In the genomic region with DNA sequence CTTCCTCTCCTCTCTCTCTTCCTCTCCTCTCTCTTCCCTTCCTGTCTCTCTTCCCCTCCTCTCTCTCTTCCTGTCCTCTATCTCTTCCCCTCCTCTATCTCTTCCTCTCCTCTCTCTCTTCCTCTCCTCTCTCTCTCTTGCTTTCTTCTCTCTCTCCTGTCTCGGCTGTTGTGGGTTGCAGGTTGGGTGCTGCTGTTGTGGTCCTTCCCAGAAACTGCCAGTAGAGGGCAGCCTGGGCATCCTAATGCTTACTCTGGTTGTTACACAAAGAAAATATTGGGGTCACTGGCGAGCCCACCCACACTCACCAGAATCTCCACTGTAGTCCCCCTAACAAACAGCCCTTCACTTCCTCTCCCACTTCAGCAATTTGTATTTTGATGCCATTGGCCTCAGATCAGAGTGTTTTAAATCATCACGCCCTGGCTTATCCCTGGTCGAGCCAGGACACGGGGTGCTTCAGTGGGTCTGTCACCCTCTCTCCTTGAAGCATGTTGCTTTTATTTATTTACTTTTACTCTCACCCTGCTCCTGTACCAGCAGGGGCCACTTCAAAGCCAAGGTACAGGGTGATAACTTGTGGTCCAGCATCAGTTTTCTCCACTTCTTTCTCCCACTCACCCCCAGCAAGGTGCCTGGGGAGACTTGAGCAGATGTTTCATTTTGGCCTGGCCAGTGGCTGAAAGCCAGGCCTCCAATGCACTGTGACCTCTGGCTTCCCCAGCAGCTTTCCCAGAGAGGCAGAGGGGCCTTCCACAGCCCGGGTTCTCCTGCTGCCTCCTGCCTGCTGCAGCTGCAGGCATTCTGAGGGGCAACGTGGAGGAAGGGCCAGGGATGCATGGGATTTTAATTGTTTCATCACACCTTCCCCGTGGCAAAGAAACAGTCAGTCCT, we compare ENCODE assay signal across 8 cellular contexts. TPM values are rescaled to one million over a fixed set of nuclear protein-coding genes. Genes with fewer than 3 reads are reported as not detected.
DNase-seq lines count a peak whose midpoint lies in the region; ATAC-seq, FAIRE-seq and TF ChIP-seq lines count a peak whose summit lies in the region.

No MANE protein-coding gene starts in this region.

- BruUV-seq in Calu3 (replicated peaks; lab: Mats Ljungman, UMichigan) = TSS peak; percentile 87
- BruUV-seq in K562 (replicated peaks; lab: Mats Ljungman, UMichigan) = TSS peak; percentile 87

- H3K9ac ChIP-seq in K562 (ENCODE audit: insufficient read depth in 1 of 2, low read depth in 2 of 2, low read length in 2 of 2) = no peak overlapping the region

- no peaks in the 10 kb centered on the region for H4K20me1 ChIP-seq in K562 (replicated peaks; ENCODE audit: control insufficient read depth, insufficient read depth, low read length)

- H3K27me3 Mint-ChIP-seq in Calu3 (ENCODE audit: unreplicated experiment) (no peaks in the 10 kb centered on the region), T-helper 17 cell (no peaks in the 10 kb centered on the region)

- H3K27ac Mint-ChIP-seq in Calu3 (ENCODE audit: unreplicated experiment) = no peak overlapping the region
- H3K27ac Mint-ChIP-seq in T-helper 17 cell = peak overlapping the region; percentile 90

- peak; percentile 87 for TF ChIP-seq CTCF in Calu3 (IDR thresholded peaks at IDR 0.05; ENCODE audit: unreplicated experiment)
- peak; percentile 83 to 93 (median 90) for TF ChIP-seq CTCF in K562 (IDR thresholded peaks at IDR 0.05 in 2 of 3, conservative IDR thresholded peaks at IDR 0.05 in 1 of 3; ENCODE audit: insufficient read depth in 2 of 3, low read depth in 1 of 3, low read length in 3 of 3)

- FAIRE-seq in K562 (lab: Jason Lieb, UNC) = peak; percentile 82

- no peak overlapping the region for H3K4me3 ChIP-seq in K562

- POLR2A ChIA-PET in K562 (lab: Yijun Ruan, JAX) = no interaction called here

- peaks cover under 1% of the 10 kb centered on the region; the same call in 1 of the 3 replicates for H3K79me2 ChIP-seq in K562 (ENCODE audit: control insufficient read depth, insufficient read depth, low read length)

- H3K27me3 ChIP-seq in K562 (ENCODE audit: control insufficient read depth in 2 of 2, insufficient read depth in 2 of 2, low read length in 2 of 2) = no peaks in the 10 kb centered on the region

- H3K4me1 ChIP-seq in K562 (replicated peaks in 1 of 2; ENCODE audit: control insufficient read depth in 2 of 2, insufficient read depth in 2 of 2, low read length in 2 of 2) = peaks cover 12 to 22% of the 10 kb centered on the region in 2 experiments; a peak in 4 of 5 replicates

- H3K4me3 Mint-ChIP-seq in Calu3 (ENCODE audit: low read depth, unreplicated experiment) = no peak overlapping the region
- peak overlapping the region; percentile 76 for H3K4me3 Mint-ChIP-seq in T-helper 17 cell

- H3K9me3 ChIP-seq in T-helper 17 cell (ENCODE audit: control insufficient read depth, low read length, poor library complexity, severe bottlenecking) = no peaks in the 10 kb centered on the region
- no peaks in the 10 kb centered on the region for H3K9me3 ChIP-seq in K562 (replicated peaks; ENCODE audit: control insufficient read depth, insufficient read depth, low read depth, low read length)

- H3K36me3 ChIP-seq in K562 (ENCODE audit: control insufficient read depth, insufficient read depth, low read length) = peaks cover 16% of the 10 kb centered on the region; the same call in 1 of the 3 replicates

- H3K36me3 Mint-ChIP-seq in Calu3 (ENCODE audit: insufficient read depth, unreplicated experiment) (peaks cover 25% of the 10 kb centered on the region), T-helper 17 cell (ENCODE audit: low read depth) (peaks cover 2% of the 10 kb centered on the region)

- H3K4me2 ChIP-seq in K562 (ENCODE audit: insufficient read depth, low read length) = no peak overlapping the region

- no peak for TF ChIP-seq POLR2A in K562 (conservative IDR thresholded peaks at IDR 0.05)

- H2AFZ ChIP-seq in K562 (ENCODE audit: low read depth, low read length) = no peak overlapping the region

- CTCF ChIA-PET in Calu3 (lab: Charles Lee) = interaction anchor here (0.7 to 4.1 kb wide), 2 partner anchors 101 to 105 kb away, joined by 4 to 41 read pairs; no protein-coding TSS in a partner anchor
- CTCF ChIA-PET in K562 (lab: Yijun Ruan, JAX; ENCODE audit: low intra/inter-chr PET ratio) = interaction anchor here (0.5 to 2.2 kb wide), 5 partner anchors 101 to 641 kb away, joined by 3 to 20 read pairs (median 3); no protein-coding TSS in a partner anchor

- intact Hi-C loops in Calu3 (cut with micrococcal nuclease; ENCODE audit: unreplicated experiment) = no loop called here
- intact Hi-C loops in K562 (cut with micrococcal nuclease) = loop anchor here (1.0 to 10.0 kb wide), 6 partner anchors 101 to 734 kb away; a partner anchor contains a TSS

- DNase-seq in Calu3 = peak; percentile 76
- DNase-seq in T-helper 17 cell = peak; percentile 28 to 60 (median 36)
- DNase-seq in K562 (ENCODE audit: extremely low read depth in 1 of 4, low spot score in 3 of 4) = peak; percentile 46 to 73 (median 58)
- DNase-seq in inferior parietal cortex (ENCODE audit: extremely low spot score) = peak; percentile 80
- peak; percentile 59 to 60 for DNase-seq in stimulated activated CD4-positive, alpha-beta T cell treated with anti-CD3 and anti-CD28 coated beads, Interleukin-2, amount 100 ng/mL, for 48 hours
- DNase-seq in NCI-H1048 (lab: John Stamatoyannopoulos, UW) = no peak

- ATAC-seq in HG02798 (IDR thresholded peaks at IDR 0.05; ENCODE audit: poor library complexity, unreplicated experiment) (peak; percentile 37), T-helper 17 cell (peak; percentile 67), K562 (peak; percentile 34; the same call in 2 of the 3 replicates), HG03432 (IDR thresholded peaks at IDR 0.05; ENCODE audit: unreplicated experiment) (no peak)

- H3K27ac ChIP-seq in K562 (ENCODE audit: extremely low read depth, low read depth, low read length) = no peak overlapping the region

- H3K9me1 ChIP-seq in K562 (ENCODE audit: control insufficient read depth, insufficient read depth, low read length) = peaks cover under 1% of the 10 kb centered on the region

- peak; percentile 82 to 90 for TF ChIP-seq RAD21 in K562 (CRISPR knock-in tag; conservative IDR thresholded peaks at IDR 0.05 in 1 of 2, IDR thresholded peaks at IDR 0.05 in 1 of 2)

- no peak for TF ChIP-seq EP300 in K562 (IDR thresholded peaks at IDR 0.05; ENCODE audit: low read length)

- WGBS in K562 (ENCODE audit: insufficient coverage, low coverage, missing lambda C conversion rate) = 53% methylated on average over 8 of the region's 8 CpGs

- in situ Hi-C loops in K562 (cut with MboI) = no loop called here

- H3K9me3 Mint-ChIP-seq in Calu3 (ENCODE audit: low read depth, unreplicated experiment) = no peaks in the 10 kb centered on the region

- H3K4me1 Mint-ChIP-seq in Calu3 (ENCODE audit: low read depth, unreplicated experiment) = peaks cover 37% of the 10 kb centered on the region
- H3K4me1 Mint-ChIP-seq in T-helper 17 cell = peaks cover 16% of the 10 kb centered on the region

RNA-seq across cellular contexts. Expression of a gene that starts 4.7 kb away (rescaled TPM):
- total RNA-seq in Calu3 (2022) (81.4 and 93.7 TPM in 2 replicates), T-helper 17 cell (1 to 10 TPM in 1 of 2 donors, under 1 TPM in 1; 0.40 to 1.5 TPM), K562 (2014; rRNA removed) (10.3 and 11.9 TPM in 2 replicates), K562 (2014; rRNA removed; fragmentation: Illumina TruSeq; extraction: Trizol) (1.9 and 2.9 TPM in 2 replicates), K562 (2015; rRNA removed; fragmentation: Illumina TruSeq; extraction: Trizol) (5.5 and 5.6 TPM in 2 replicates), K562 (2021) (20.3 and 20.4 TPM in 2 replicates)
- 6.1 and 32.3 TPM in 2 replicates for total RNA-seq in K562 (2011; cell fraction: chromatin; rRNA removed; ENCODE audit: low replicate concordance)
- total RNA-seq in K562 (2011; cell fraction: nucleolus; rRNA removed) = 29.6 and 31.0 TPM in 2 replicates
- total RNA-seq in K562 (2011; cell fraction: nucleoplasm; rRNA removed) = 16.6 and 19.7 TPM in 2 replicates
- polyA plus RNA-seq in K562 (2011; rRNA removed) (3.0 and 8.4 TPM in 2 replicates), K562 (2014; fragmentation: Illumina TruSeq; extraction: Trizol) (6.3 and 8.6 TPM in 2 replicates), K562 (2014; fragmentation: Nextera tagmentation; extraction: Ambion mirVana) (under 1 TPM; 0.01 to 0.06 TPM), K562 (2014; rRNA removed) (7.9 and 9.6 TPM in 2 replicates)
- 8.5 and 13.5 TPM in 2 replicates for polyA plus RNA-seq in K562 (2011; cell fraction: cytosol; rRNA removed)
- 14.8 and 18.6 TPM in 2 replicates for polyA plus RNA-seq in K562 (2011; cell fraction: nucleus; rRNA removed)
- polyA plus RNA-seq in K562 (2012) = 9.6 and 14.7 TPM in 2 replicates
- 2.8 and 3.4 TPM in 2 replicates for polyA minus RNA-seq in K562 (2011; rRNA and poly(A)+ RNA removed)
- polyA minus RNA-seq in K562 (2011; cell fraction: cytosol; rRNA and poly(A)+ RNA removed) = 11.7 and 17.5 TPM in 2 replicates
- 6.5 and 10.6 TPM in 2 replicates for polyA minus RNA-seq in K562 (2011; cell fraction: nucleus; rRNA and poly(A)+ RNA removed)

RNA-seq across cellular contexts. Expression of a gene that starts 19.7 kb away (rescaled TPM):
- 59.3 and 67.0 TPM in 2 replicates for total RNA-seq in Calu3 (2022)
- total RNA-seq in T-helper 17 cell = 10 to 100 TPM; 34.1 to 35.7 TPM
- 49.8 and 89.2 TPM in 2 replicates for total RNA-seq in K562 (2011; cell fraction: chromatin; rRNA removed; ENCODE audit: low replicate concordance)
- total RNA-seq in K562 (2011; cell fraction: nucleolus; rRNA removed) = 52.8 and 56.4 TPM in 2 replicates
- total RNA-seq in K562 (2011; cell fraction: nucleoplasm; rRNA removed) = 57.2 and 72.5 TPM in 2 replicates
- 18.0 and 19.4 TPM in 2 replicates for total RNA-seq in K562 (2014; rRNA removed)
- total RNA-seq in K562 (2014; rRNA removed; fragmentation: Illumina TruSeq; extraction: Trizol) = 12.1 and 13.1 TPM in 2 replicates
- 16.0 and 18.9 TPM in 2 replicates for total RNA-seq in K562 (2015; rRNA removed; fragmentation: Illumina TruSeq; extraction: Trizol)
- 69.6 and 73.6 TPM in 2 replicates for total RNA-seq in K562 (2021)
- 46.2 and 60.1 TPM in 2 replicates for polyA plus RNA-seq in K562 (2011; rRNA removed)
- polyA plus RNA-seq in K562 (2011; cell fraction: cytosol; rRNA removed) = 64.2 and 91.2 TPM in 2 replicates
- polyA plus RNA-seq in K562 (2011; cell fraction: nucleus; rRNA removed) = 37.6 and 65.1 TPM in 2 replicates
- polyA plus RNA-seq in K562 (2012) = 49.3 and 58.2 TPM in 2 replicates
- polyA plus RNA-seq in K562 (2014; fragmentation: Illumina TruSeq; extraction: Trizol) = 64.4 and 93.9 TPM in 2 replicates
- 10 to 100 TPM; 11.6 to 12.1 TPM for polyA plus RNA-seq in K562 (2014; fragmentation: Nextera tagmentation; extraction: Ambion mirVana)
- polyA plus RNA-seq in K562 (2014; rRNA removed) = 53.8 and 67.5 TPM in 2 replicates
- polyA minus RNA-seq in K562 (2011; rRNA and poly(A)+ RNA removed) = 29.9 and 44.9 TPM in 2 replicates
- 42.9 and 56.9 TPM in 2 replicates for polyA minus RNA-seq in K562 (2011; cell fraction: cytosol; rRNA and poly(A)+ RNA removed)
- 27.5 and 27.6 TPM in 2 replicates for polyA minus RNA-seq in K562 (2011; cell fraction: nucleus; rRNA and poly(A)+ RNA removed)

RNA-seq across cellular contexts. Expression of a gene that starts 20.4 kb away (rescaled TPM):
- total RNA-seq in Calu3 (2022) (10.0 and 10.2 TPM in 2 replicates), T-helper 17 cell (10 to 100 TPM; 11.8 to 12.5 TPM), K562 (2014; rRNA removed) (1.4 TPM in 2 replicates), K562 (2014; rRNA removed; fragmentation: Illumina TruSeq; extraction: Trizol) (0.80 and 0.87 TPM in 2 replicates), K562 (2015; rRNA removed; fragmentation: Illumina TruSeq; extraction: Trizol) (1.0 and 1.2 TPM in 2 replicates), K562 (2021) (5.2 and 5.7 TPM in 2 replicates)
- total RNA-seq in K562 (2011; cell fraction: chromatin; rRNA removed; ENCODE audit: low replicate concordance) = 3.7 and 13.4 TPM in 2 replicates
- total RNA-seq in K562 (2011; cell fraction: nucleolus; rRNA removed) = 6.6 and 7.3 TPM in 2 replicates
- total RNA-seq in K562 (2011; cell fraction: nucleoplasm; rRNA removed) = 3.7 and 4.7 TPM in 2 replicates
- polyA plus RNA-seq in K562 (2011; rRNA removed) (1.4 and 2.0 TPM in 2 replicates), K562 (2014; fragmentation: Illumina TruSeq; extraction: Trizol) (2.1 and 3.6 TPM in 2 replicates), K562 (2014; fragmentation: Nextera tagmentation; extraction: Ambion mirVana) (under 1 TPM; 0.20 to 0.31 TPM), K562 (2014; rRNA removed) (2.7 and 3.2 TPM in 2 replicates)
- polyA plus RNA-seq in K562 (2011; cell fraction: cytosol; rRNA removed) = 2.3 and 3.2 TPM in 2 replicates
- polyA plus RNA-seq in K562 (2011; cell fraction: nucleus; rRNA removed) = 4.9 and 5.1 TPM in 2 replicates
- polyA plus RNA-seq in K562 (2012) = 3.2 and 6.6 TPM in 2 replicates
- 2.2 and 3.0 TPM in 2 replicates for polyA minus RNA-seq in K562 (2011; rRNA and poly(A)+ RNA removed)
- 3.2 and 6.1 TPM in 2 replicates for polyA minus RNA-seq in K562 (2011; cell fraction: cytosol; rRNA and poly(A)+ RNA removed)
- 5.5 and 6.2 TPM in 2 replicates for polyA minus RNA-seq in K562 (2011; cell fraction: nucleus; rRNA and poly(A)+ RNA removed)

RNA-seq across cellular contexts. Expression of a gene that starts 49.9 kb away (rescaled TPM):
- 0.19 TPM in 1 of 2 replicates, not detected in the other for total RNA-seq in Calu3 (2022)
- not detected for total RNA-seq in T-helper 17 cell
- not detected in 2 replicates for total RNA-seq in K562 (2011; cell fraction: chromatin; rRNA removed; ENCODE audit: low replicate concordance)
- not detected in 2 replicates for total RNA-seq in K562 (2011; cell fraction: nucleolus; rRNA removed)
- not detected in 2 replicates for total RNA-seq in K562 (2011; cell fraction: nucleoplasm; rRNA removed)
- total RNA-seq in K562 (2014; rRNA removed) = not detected in 2 replicates
- total RNA-seq in K562 (2014; rRNA removed; fragmentation: Illumina TruSeq; extraction: Trizol) = not detected in 2 replicates
- not detected in 2 replicates for total RNA-seq in K562 (2015; rRNA removed; fragmentation: Illumina TruSeq; extraction: Trizol)
- not detected in 2 replicates for total RNA-seq in K562 (2021)
- not detected in 2 replicates for polyA plus RNA-seq in K562 (2011; rRNA removed)
- polyA plus RNA-seq in K562 (2011; cell fraction: cytosol; rRNA removed) = not detected in 2 replicates
- polyA plus RNA-seq in K562 (2011; cell fraction: nucleus; rRNA removed) = not detected in 2 replicates
- not detected in 2 replicates for polyA plus RNA-seq in K562 (2012)
- polyA plus RNA-seq in K562 (2014; fragmentation: Illumina TruSeq; extraction: Trizol) = not detected in 2 replicates
- not detected for polyA plus RNA-seq in K562 (2014; fragmentation: Nextera tagmentation; extraction: Ambion mirVana)
- polyA plus RNA-seq in K562 (2014; rRNA removed) = not detected in 2 replicates
- not detected in 2 replicates for polyA minus RNA-seq in K562 (2011; rRNA and poly(A)+ RNA removed)
- not detected in 2 replicates for polyA minus RNA-seq in K562 (2011; cell fraction: cytosol; rRNA and poly(A)+ RNA removed)
- polyA minus RNA-seq in K562 (2011; cell fraction: nucleus; rRNA and poly(A)+ RNA removed) = not detected in 2 replicates
